Comparison of ENCODE assay signal across 13 cellular contexts in the genomic region with DNA sequence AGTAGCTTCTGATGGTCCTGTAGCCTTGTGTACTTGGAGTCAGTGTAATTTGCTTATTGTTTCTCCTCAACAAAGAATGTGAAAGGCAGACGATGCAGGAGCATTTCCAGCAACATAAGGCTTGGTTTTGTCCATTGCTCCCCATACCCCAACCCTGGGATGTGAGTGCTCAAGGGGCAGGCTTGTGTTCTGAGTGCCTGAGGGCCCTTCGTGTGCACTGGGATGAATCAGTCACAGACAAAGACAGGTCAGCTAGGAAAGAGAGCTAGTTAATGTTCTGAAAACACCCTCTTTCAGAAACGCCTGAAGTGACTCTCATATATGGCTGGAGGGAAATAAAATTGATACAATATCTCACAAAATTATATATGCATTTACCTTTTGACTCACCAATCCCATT. TPM values are rescaled to one million over a fixed set of nuclear protein-coding genes. Genes with fewer than 3 reads are reported as not detected.
DNase-seq lines count a peak whose midpoint lies in the region; ATAC-seq and TF ChIP-seq lines count a peak whose summit lies in the region.
"Had no signal": no experiment of that assay in that cellular context is flagged by ENCODE, and none has a peak within 500 bp of the region (broad histone marks: within the 10 kb centered on the region; RNA-seq: fewer than 3 reads in every experiment).

No MANE protein-coding gene starts in this region.

- ATAC-seq in HG03159 (IDR thresholded peaks at IDR 0.05; ENCODE audit: unreplicated experiment) (no peak), GM21367 (IDR thresholded peaks at IDR 0.05; ENCODE audit: unreplicated experiment) (no peak)
- ATAC-seq: CD8-positive, alpha-beta T cell; GM23338 had no signal

- no peak overlapping the region for H2AFZ ChIP-seq in PC-9
- H2AFZ ChIP-seq: GM23338 had no signal

- H4K20me1 ChIP-seq in DOHH2 (ENCODE audit: control insufficient read depth, insufficient read depth, low read depth, low read length) (no peaks in the 10 kb centered on the region), PC-9 (ENCODE audit: insufficient read depth) (no peaks in the 10 kb centered on the region)

- intact Hi-C loops in PC-9 (cut with micrococcal nuclease; ENCODE audit: unreplicated experiment) = no loop called here

- H3K4me2 ChIP-seq in DOHH2 (ENCODE audit: low read length) (peak overlapping the region; percentile 62), PC-9 (peak overlapping the region; percentile 29; the same call in 1 of the 2 replicates)
- H3K4me2 ChIP-seq: GM23338 had no signal

- H3F3A ChIP-seq in DOHH2 (ENCODE audit: control insufficient read depth, insufficient read depth) = peaks cover 8% of the 10 kb centered on the region; the same call in 1 of the 2 replicates
- H3F3A ChIP-seq in PC-9 (ENCODE audit: insufficient read depth, low read depth) = peaks cover 9% of the 10 kb centered on the region; the same call in 1 of the 2 replicates

- H3K9me2 ChIP-seq in DOHH2 (replicated peaks; ENCODE audit: control insufficient read depth, low read length) (no peaks in the 10 kb centered on the region), PC-9 (ENCODE audit: insufficient read depth) (no peaks in the 10 kb centered on the region)

- no TSS peak for BruUV-seq in PC-9 (replicated peaks; lab: Mats Ljungman, UMichigan)

- H3K4me3 ChIP-seq in DOHH2 (ENCODE audit: low read length) = no peak overlapping the region
- no peak overlapping the region for H3K4me3 ChIP-seq in PC-9
- H3K4me3 ChIP-seq in neutrophil (ENCODE audit: low read depth in 1 of 2, low read length in 1 of 2) = no peak overlapping the region
- H3K4me3 ChIP-seq: GM23338 had no signal

- H3K27ac ChIP-seq in DOHH2 (ENCODE audit: low read depth, low read length) (peak overlapping the region; percentile 78; the same call in 1 of the 2 replicates), PC-9 (no peak overlapping the region), neutrophil (peak overlapping the region; percentile 55)

- H3K9me3 ChIP-seq in DOHH2 (ENCODE audit: control insufficient read depth, insufficient read depth, low read length) = no peaks in the 10 kb centered on the region
- no peaks in the 10 kb centered on the region for H3K9me3 ChIP-seq in PC-9 (ENCODE audit: insufficient read depth, low read depth)
- H3K9me3 ChIP-seq in neutrophil = no peaks in the 10 kb centered on the region

- CTCF ChIA-PET in PC-9 (lab: Charles Lee) = no interaction called here

- H3K36me3 ChIP-seq in DOHH2 (ENCODE audit: control insufficient read depth, low read length) (no peaks in the 10 kb centered on the region), PC-9 (ENCODE audit: low read depth) (no peaks in the 10 kb centered on the region), neutrophil (no peaks in the 10 kb centered on the region)

- DNase-seq in PC-9 (peak in 1 of 2 experiments; percentile 30), kidney tubule cell (ENCODE audit: low spot score) (peak; percentile 34), DMS 273 treated with DMSO at 0.1 percent for 48 hours (lab: John Stamatoyannopoulos, UW) (no peak), SIG-M5 (lab: John Stamatoyannopoulos, UW) (no peak)
- DNase-seq: CD8-positive, alpha-beta T cell; COR-L47; DMS53; H9 had no signal

- H3K79me2 ChIP-seq in DOHH2 (ENCODE audit: control insufficient read depth, low read length) (no peaks in the 10 kb centered on the region), PC-9 (ENCODE audit: low read depth) (no peaks in the 10 kb centered on the region)

- POLR2A ChIA-PET in PC-9 (lab: Charles Lee; ENCODE audit: unreplicated experiment) = no interaction called here

- H3K4me1 ChIP-seq in DOHH2 (ENCODE audit: control insufficient read depth, low read length) (peaks cover 50% of the 10 kb centered on the region), PC-9 (replicated peaks; ENCODE audit: insufficient read depth) (peaks cover 47% of the 10 kb centered on the region), neutrophil (ENCODE audit: control insufficient read depth in 1 of 2, insufficient read depth in 1 of 2, low read depth in 1 of 2, low read length in 1 of 2) (peaks cover 55 to 68% of the 10 kb centered on the region in 2 experiments)

- H3K27me3 ChIP-seq in DOHH2 (ENCODE audit: control insufficient read depth, low read length) (no peaks in the 10 kb centered on the region), PC-9 (ENCODE audit: insufficient read depth, low read depth) (no peaks in the 10 kb centered on the region), neutrophil (no peaks in the 10 kb centered on the region)

- TF ChIP-seq CTCF in DOHH2 (IDR thresholded peaks at IDR 0.05; ENCODE audit: low read depth, low read length, poor library complexity, severe bottlenecking) (no peak), PC-9 (conservative IDR thresholded peaks at IDR 0.05) (no peak), neutrophil (IDR thresholded peaks at IDR 0.05) (no peak)

RNA-seq across cellular contexts. Expression of a gene that starts 59.1 kb away (rescaled TPM):
- total RNA-seq in PC-9 (2021) = 67.4 and 67.9 TPM in 2 replicates
